ENCODE assay signal across 1 cellular context in the genomic region with DNA sequence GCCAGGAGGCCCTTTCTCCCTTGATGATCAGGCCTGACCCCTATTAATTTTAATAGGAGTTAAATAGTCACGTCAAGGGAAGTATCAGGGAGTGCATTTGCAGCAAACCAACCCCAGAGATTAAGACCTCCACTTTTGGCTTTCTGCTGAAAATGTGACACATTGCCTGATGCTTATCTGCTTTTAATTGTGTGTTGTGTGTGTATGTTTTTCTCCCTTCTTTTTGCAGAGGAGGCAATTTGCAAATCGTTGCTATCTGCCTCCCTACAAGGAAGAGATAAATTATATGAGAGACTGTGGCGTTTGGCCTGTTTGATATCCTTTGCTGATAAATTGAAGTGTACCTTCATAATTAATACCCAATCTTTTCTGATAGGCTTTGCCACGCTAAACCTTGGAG.
TF ChIP-seq lines count a peak whose summit lies in the region.

No MANE protein-coding gene starts in this region.

TF ChIP-seq in H1, 55 proteins besides CTCF, POLR2A, EP300 and RAD21 (continued from another document):
- no peak for TF ChIP-seq POU5F1 (IDR thresholded peaks at IDR 0.05; ENCODE audit: low read depth, low read length)
- TF ChIP-seq YY1 (IDR thresholded peaks at IDR 0.05; ENCODE audit: low read depth, low read length): no peak
- TF ChIP-seq POLR2AphosphoS5 (IDR thresholded peaks at IDR 0.05; ENCODE audit: low read depth, low read length): no peak
- no peak for TF ChIP-seq CBX8 (IDR thresholded peaks at IDR 0.05; ENCODE audit: borderline replicate concordance, low read depth, low read length)
- TF ChIP-seq, protein P1, sequence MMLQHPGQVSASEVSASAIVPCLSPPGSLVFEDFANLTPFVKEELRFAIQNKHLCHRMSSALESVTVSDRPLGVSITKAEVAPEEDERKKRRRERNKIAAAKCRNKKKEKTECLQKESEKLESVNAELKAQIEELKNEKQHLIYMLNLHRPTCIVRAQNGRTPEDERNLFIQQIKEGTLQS (IDR thresholded peaks at IDR 0.05; ENCODE audit: insufficient read depth, low read depth, low read length): no peak
- TF ChIP-seq, protein P2, sequence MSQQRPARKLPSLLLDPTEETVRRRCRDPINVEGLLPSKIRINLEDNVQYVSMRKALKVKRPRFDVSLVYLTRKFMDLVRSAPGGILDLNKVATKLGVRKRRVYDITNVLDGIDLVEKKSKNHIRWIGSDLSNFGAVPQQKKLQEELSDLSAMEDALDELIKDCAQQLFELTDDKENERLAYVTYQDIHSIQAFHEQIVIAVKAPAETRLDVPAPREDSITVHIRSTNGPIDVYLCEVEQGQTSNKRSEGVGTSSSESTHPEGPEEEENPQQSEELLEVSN (IDR thresholded peaks at IDR 0.05): no peak
